ENCODE assay signal across 1 cellular context in genomic region chr1:94103608-94104007, GRCh38.
TF ChIP-seq lines count a peak whose summit lies in the region.

No MANE protein-coding gene starts in this region.

TF ChIP-seq in H1, 55 proteins besides CTCF, POLR2A, EP300 and RAD21:
- TF ChIP-seq POU5F1 (IDR thresholded peaks at IDR 0.05; ENCODE audit: low read depth, low read length) (no peak), CEBPB (IDR thresholded peaks at IDR 0.05; ENCODE audit: low read depth, low read length) (no peak), SP4 (IDR thresholded peaks at IDR 0.05; ENCODE audit: low read length) (no peak), KDM4A (IDR thresholded peaks at IDR 0.05; ENCODE audit: low read depth, low read length, severe bottlenecking) (no peak), TEAD4 (IDR thresholded peaks at IDR 0.05; ENCODE audit: low read depth, low read length) (no peak)
